32 cellular contexts compared by ENCODE assay signal in genomic region chr17:79705674-79706073, GRCh38. TPM values are rescaled to one million over a fixed set of nuclear protein-coding genes. Genes with fewer than 3 reads are reported as not detected.
DNase-seq lines count a peak whose midpoint lies in the region; ATAC-seq, FAIRE-seq and TF ChIP-seq lines count a peak whose summit lies in the region.
"Had no signal": no experiment of that assay in that cellular context is flagged by ENCODE, and none has a peak within 500 bp of the region (broad histone marks: within the 10 kb centered on the region; RNA-seq: fewer than 3 reads in every experiment).

No MANE protein-coding gene starts in this region.

- H3K36me3 Mint-ChIP-seq in glutamatergic neuron (ENCODE audit: unreplicated experiment): peaks cover 5% of the 10 kb centered on the region
- no peaks in the 10 kb centered on the region for H3K36me3 Mint-ChIP-seq in CD8-positive, alpha-beta memory T cell
- H3K36me3 Mint-ChIP-seq: CD14-positive monocyte; CD4-positive, alpha-beta memory T cell; CD4-positive, CD25-positive, alpha-beta regulatory T cell had no signal

- CTCF ChIA-PET in K562 (lab: Yijun Ruan, JAX; ENCODE audit: low intra/inter-chr PET ratio): no interaction called here
- CTCF ChIA-PET in CD8-positive, alpha-beta memory T cell (lab: Charles Lee): no interaction called here

- H3K9me3 ChIP-seq in BLaER1 (no peaks in the 10 kb centered on the region), K562 (replicated peaks; ENCODE audit: control insufficient read depth, insufficient read depth, low read depth, low read length) (no peaks in the 10 kb centered on the region)
- no peaks in the 10 kb centered on the region for H3K9me3 ChIP-seq in CD8-positive, alpha-beta memory T cell (ENCODE audit: low read length)
- H3K9me3 ChIP-seq: A549, Caco-2 had no signal

- no peak for FAIRE-seq in K562 (lab: Jason Lieb, UNC)
- FAIRE-seq: A549, GM12878, GM12892, GM18507 had no signal

- peaks cover 4% of the 10 kb centered on the region for H3K27me3 Mint-ChIP-seq in glutamatergic neuron (ENCODE audit: unreplicated experiment)
- peaks cover 0 to 4% of the 10 kb centered on the region in 2 donors for H3K27me3 Mint-ChIP-seq in CD8-positive, alpha-beta memory T cell
- H3K27me3 Mint-ChIP-seq: CD4-positive, CD25-positive, alpha-beta regulatory T cell had no signal

- no TSS peak for BruUV-seq in K562 (replicated peaks; lab: Mats Ljungman, UMichigan)

- H3K4me3 Mint-ChIP-seq in glutamatergic neuron (ENCODE audit: unreplicated experiment): no peak overlapping the region
- no peak overlapping the region for H3K4me3 Mint-ChIP-seq in CD8-positive, alpha-beta memory T cell
- H3K4me3 Mint-ChIP-seq: B cell; CD14-positive monocyte; CD4-positive, alpha-beta memory T cell; CD4-positive, CD25-positive, alpha-beta regulatory T cell had no signal

- TF ChIP-seq RAD21 in K562 (CRISPR knock-in tag; conservative IDR thresholded peaks at IDR 0.05 in 1 of 2, IDR thresholded peaks at IDR 0.05 in 1 of 2): no peak

- no peak for TF ChIP-seq POLR2A in K562 (conservative IDR thresholded peaks at IDR 0.05)

- H3K36me3 ChIP-seq in BLaER1 (no peaks in the 10 kb centered on the region), H7 (replicated peaks; ENCODE audit: control insufficient read depth, insufficient read depth, low read length) (no peaks in the 10 kb centered on the region), K562 (ENCODE audit: control insufficient read depth, insufficient read depth, low read length) (no peaks in the 10 kb centered on the region)
- H3K36me3 ChIP-seq in CD8-positive, alpha-beta memory T cell (ENCODE audit: insufficient read depth, low read length): no peaks in the 10 kb centered on the region

- peak overlapping the region; percentile 43 for H3K27ac Mint-ChIP-seq in glutamatergic neuron (ENCODE audit: unreplicated experiment)
- H3K27ac Mint-ChIP-seq in CD8-positive, alpha-beta memory T cell: no peak overlapping the region
- H3K27ac Mint-ChIP-seq: B cell; CD14-positive monocyte; CD4-positive, alpha-beta memory T cell; CD4-positive, CD25-positive, alpha-beta regulatory T cell had no signal

- intact Hi-C loops in K562 (cut with micrococcal nuclease) (loop anchor here (5.0 to 10.0 kb wide), 2 partner anchors 93 to 301 kb away; partner anchors contain the start of gene RBFOX3), posterior cingulate gyrus (cut with DNase I) (loop anchor here (5.0 kb wide), 1 partner anchor 293 kb away; no protein-coding TSS in a partner anchor)

- peaks cover 7% of the 10 kb centered on the region for H3K9me3 Mint-ChIP-seq in glutamatergic neuron (ENCODE audit: unreplicated experiment)
- H3K9me3 Mint-ChIP-seq in CD8-positive, alpha-beta memory T cell: no peaks in the 10 kb centered on the region
- H3K9me3 Mint-ChIP-seq: CD4-positive, CD25-positive, alpha-beta regulatory T cell had no signal

- H3K9me1 ChIP-seq in K562 (ENCODE audit: control insufficient read depth, insufficient read depth, low read length): no peaks in the 10 kb centered on the region

- H3K4me2 ChIP-seq in BLaER1: peak overlapping the region; percentile 17
- H3K4me2 ChIP-seq in K562 (ENCODE audit: insufficient read depth, low read length): no peak overlapping the region
- H3K4me2 ChIP-seq: A549 had no signal

- no peak overlapping the region for H2AFZ ChIP-seq in K562 (ENCODE audit: low read depth, low read length)

- in situ Hi-C loops in K562 (cut with MboI): no loop called here

- no peak for TF ChIP-seq EP300 in K562 (IDR thresholded peaks at IDR 0.05; ENCODE audit: low read length)

- no peaks in the 10 kb centered on the region for H3K79me2 ChIP-seq in K562 (ENCODE audit: control insufficient read depth, insufficient read depth, low read length)

- H3K4me1 ChIP-seq in BLaER1: peaks cover 67% of the 10 kb centered on the region
- peaks cover 0 to 32% of the 10 kb centered on the region in 2 experiments; a peak in 2 of 5 replicates for H3K4me1 ChIP-seq in K562 (replicated peaks in 1 of 2; ENCODE audit: control insufficient read depth in 2 of 2, insufficient read depth in 2 of 2, low read length in 2 of 2)
- H3K4me1 ChIP-seq in CD8-positive, alpha-beta memory T cell (ENCODE audit: insufficient read depth, low read length): peaks cover 4% of the 10 kb centered on the region
- H3K4me1 ChIP-seq: Caco-2 had no signal

- H4K20me1 ChIP-seq in BLaER1: no peaks in the 10 kb centered on the region
- peaks cover 4% of the 10 kb centered on the region; the same call in 1 of the 2 replicates for H4K20me1 ChIP-seq in K562 (replicated peaks; ENCODE audit: control insufficient read depth, insufficient read depth, low read length)

- POLR2A ChIA-PET in K562 (lab: Yijun Ruan, JAX): interaction anchor here (0.6 kb wide), 1 partner anchor 18 kb away, joined by 3 read pairs; no protein-coding TSS in a partner anchor
- POLR2A ChIA-PET in CD8-positive, alpha-beta memory T cell (lab: Charles Lee): no interaction called here

- H3K4me3 ChIP-seq in BLaER1 (no peak overlapping the region), H7 (ENCODE audit: insufficient read depth, low read depth, low read length) (no peak overlapping the region), K562 (no peak overlapping the region)
- no peak overlapping the region for H3K4me3 ChIP-seq in CD8-positive, alpha-beta memory T cell (ENCODE audit: low read length)
- H3K4me3 ChIP-seq: A549, GM12878 had no signal

- ATAC-seq in K562 (no peak), GM21447 (IDR thresholded peaks at IDR 0.05; ENCODE audit: unreplicated experiment) (no peak)
- ATAC-seq: A549, GM12878 had no signal

- H3K27me3 ChIP-seq in BLaER1 (no peaks in the 10 kb centered on the region), H7 (ENCODE audit: control insufficient read depth, insufficient read depth, low read length) (no peaks in the 10 kb centered on the region), K562 (ENCODE audit: control insufficient read depth in 2 of 2, insufficient read depth in 2 of 2, low read length in 2 of 2) (peaks cover 2 to 8% of the 10 kb centered on the region in 2 experiments; a peak in 2 of 5 replicates)
- no peaks in the 10 kb centered on the region for H3K27me3 ChIP-seq in CD8-positive, alpha-beta memory T cell (ENCODE audit: insufficient read depth, low read length, poor library complexity, severe bottlenecking)

- H3K27ac ChIP-seq in BLaER1: no peak overlapping the region
- no peak overlapping the region for H3K27ac ChIP-seq in K562 (ENCODE audit: extremely low read depth, low read depth, low read length)
- no peak overlapping the region for H3K27ac ChIP-seq in CD8-positive, alpha-beta memory T cell (ENCODE audit: low read depth, low read length)
- H3K27ac ChIP-seq: 22Rv1 had no signal

- peaks cover 12% of the 10 kb centered on the region for H3K4me1 Mint-ChIP-seq in glutamatergic neuron (ENCODE audit: low read depth, unreplicated experiment)
- peaks cover 0 to 2% (median 2%) of the 10 kb centered on the region in 3 donors for H3K4me1 Mint-ChIP-seq in CD8-positive, alpha-beta memory T cell

- 14% methylated on average over 16 of the region's 20 CpGs for WGBS in K562 (ENCODE audit: insufficient coverage, low coverage, missing lambda C conversion rate)

- DNase-seq in H7 (peak; percentile 35), K562 (ENCODE audit: extremely low read depth in 1 of 4, low spot score in 3 of 4) (no peak), glutamatergic neuron (no peak), HT-29 (ENCODE audit: low spot score) (no peak), posterior cingulate gyrus (no peak)
- DNase-seq in CD8-positive, alpha-beta memory T cell: no peak
- DNase-seq: AML-193; C1 segment of cervical spinal cord; Calu3; CD4-positive, alpha-beta memory T cell; CD4-positive, CD25-positive, alpha-beta regulatory T cell; DMS 273 treated with DMSO at 0.1 percent for 48 hours; DMS153; DMS53; DMS79; DND-41; EL; GDM1 had no signal

- no peak for TF ChIP-seq CTCF in K562 (IDR thresholded peaks at IDR 0.05 in 2 of 3, conservative IDR thresholded peaks at IDR 0.05 in 1 of 3; ENCODE audit: insufficient read depth in 2 of 3, low read depth in 1 of 3, low read length in 3 of 3)
- no peak for TF ChIP-seq CTCF in glutamatergic neuron (IDR thresholded peaks at IDR 0.05; ENCODE audit: partially characterized antibody, unreplicated experiment)

- no peak overlapping the region for H3K9ac ChIP-seq in BLaER1
- no peak overlapping the region for H3K9ac ChIP-seq in K562 (ENCODE audit: insufficient read depth in 1 of 2, low read depth in 2 of 2, low read length in 2 of 2)

TF ChIP-seq in K562, 482 proteins besides CTCF, POLR2A, EP300 and RAD21 (continues in another document):
- no peak for TF ChIP-seq PHF20 (IDR thresholded peaks at IDR 0.05; ENCODE audit: partially characterized antibody)

RNA-seq across cellular contexts. Expression of gene ENPP7, which starts 25.1 kb away (rescaled TPM):
- not detected in 2 replicates for total RNA-seq in H7 (2014; rRNA removed; shearing (Covaris generic))
- total RNA-seq in K562 (2011; cell fraction: chromatin; rRNA removed; ENCODE audit: low replicate concordance): not detected in 2 replicates
- total RNA-seq in K562 (2011; cell fraction: nucleolus; rRNA removed): not detected in 2 replicates
- not detected in 2 replicates for total RNA-seq in K562 (2011; cell fraction: nucleoplasm; rRNA removed)
- total RNA-seq in K562 (2014; rRNA removed) (not detected in 2 replicates), K562 (2014; rRNA removed; fragmentation: Illumina TruSeq; extraction: Trizol) (not detected in 2 replicates), K562 (2015; rRNA removed; fragmentation: Illumina TruSeq; extraction: Trizol) (not detected in 2 replicates), K562 (2021) (not detected in 2 replicates), glutamatergic neuron (ENCODE audit: unreplicated experiment) (not detected)
- polyA plus RNA-seq in K562 (2011; rRNA removed) (not detected in 2 replicates), K562 (2014; fragmentation: Illumina TruSeq; extraction: Trizol) (not detected in 2 replicates), K562 (2014; fragmentation: Nextera tagmentation; extraction: Ambion mirVana) (not detected), K562 (2014; rRNA removed) (not detected in 2 replicates)
- not detected in 2 replicates for polyA plus RNA-seq in K562 (2011; cell fraction: cytosol; rRNA removed)
- not detected in 2 replicates for polyA plus RNA-seq in K562 (2011; cell fraction: nucleus; rRNA removed)
- polyA plus RNA-seq in K562 (2012): not detected in 2 replicates
- not detected in 2 replicates for polyA minus RNA-seq in K562 (2011; rRNA and poly(A)+ RNA removed)
- polyA minus RNA-seq in K562 (2011; cell fraction: cytosol; rRNA and poly(A)+ RNA removed): not detected in 2 replicates
- polyA minus RNA-seq in K562 (2011; cell fraction: nucleus; rRNA and poly(A)+ RNA removed): not detected in 2 replicates
- not detected in 2 replicates for total RNA-seq in HT-29 (2014; rRNA removed; shearing (Covaris generic))
- total RNA-seq in CD8-positive, alpha-beta memory T cell: under 1 TPM in 1 of 2 experiments, not detected in 1; 0.11 TPM
- 0.26 TPM for polyA plus RNA-seq in CD8-positive, alpha-beta memory T cell
- total RNA-seq: A172; Calu3; CD4-positive, CD25-positive, alpha-beta regulatory T cell; Daoy; G401 had no signal
- polyA plus RNA-seq: A549, BJ, CD14-positive monocyte had no signal
